2 cellular contexts compared by ENCODE assay signal in the genomic region with DNA sequence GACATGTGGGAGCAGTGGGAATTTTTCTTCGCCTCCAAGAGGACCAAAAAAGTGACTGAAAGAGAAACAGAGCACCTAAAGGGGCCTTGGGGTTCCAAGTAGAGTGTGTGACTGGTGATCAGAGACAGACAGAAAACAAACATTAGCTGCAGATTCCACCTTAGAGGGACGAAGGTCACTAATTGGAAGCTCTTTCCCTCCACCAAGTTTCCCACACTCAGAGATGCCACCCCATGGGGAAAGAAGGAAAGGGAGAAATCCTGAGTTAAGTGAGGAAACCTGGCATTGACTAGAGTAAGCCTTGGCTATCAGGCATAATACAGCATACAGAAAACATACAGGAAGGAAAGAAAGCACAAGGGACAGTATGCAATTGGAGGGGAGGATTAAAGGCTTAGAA.
A peak's percentile ranks its signal among the peaks of the same experiment; 100 is the strongest.
TF ChIP-seq lines count a peak whose summit lies in the region.

No MANE protein-coding gene starts in this region.

TF ChIP-seq in HepG2, 621 proteins besides CTCF, POLR2A, EP300 and RAD21 (continued from another document):
- TF ChIP-seq, protein P1, sequence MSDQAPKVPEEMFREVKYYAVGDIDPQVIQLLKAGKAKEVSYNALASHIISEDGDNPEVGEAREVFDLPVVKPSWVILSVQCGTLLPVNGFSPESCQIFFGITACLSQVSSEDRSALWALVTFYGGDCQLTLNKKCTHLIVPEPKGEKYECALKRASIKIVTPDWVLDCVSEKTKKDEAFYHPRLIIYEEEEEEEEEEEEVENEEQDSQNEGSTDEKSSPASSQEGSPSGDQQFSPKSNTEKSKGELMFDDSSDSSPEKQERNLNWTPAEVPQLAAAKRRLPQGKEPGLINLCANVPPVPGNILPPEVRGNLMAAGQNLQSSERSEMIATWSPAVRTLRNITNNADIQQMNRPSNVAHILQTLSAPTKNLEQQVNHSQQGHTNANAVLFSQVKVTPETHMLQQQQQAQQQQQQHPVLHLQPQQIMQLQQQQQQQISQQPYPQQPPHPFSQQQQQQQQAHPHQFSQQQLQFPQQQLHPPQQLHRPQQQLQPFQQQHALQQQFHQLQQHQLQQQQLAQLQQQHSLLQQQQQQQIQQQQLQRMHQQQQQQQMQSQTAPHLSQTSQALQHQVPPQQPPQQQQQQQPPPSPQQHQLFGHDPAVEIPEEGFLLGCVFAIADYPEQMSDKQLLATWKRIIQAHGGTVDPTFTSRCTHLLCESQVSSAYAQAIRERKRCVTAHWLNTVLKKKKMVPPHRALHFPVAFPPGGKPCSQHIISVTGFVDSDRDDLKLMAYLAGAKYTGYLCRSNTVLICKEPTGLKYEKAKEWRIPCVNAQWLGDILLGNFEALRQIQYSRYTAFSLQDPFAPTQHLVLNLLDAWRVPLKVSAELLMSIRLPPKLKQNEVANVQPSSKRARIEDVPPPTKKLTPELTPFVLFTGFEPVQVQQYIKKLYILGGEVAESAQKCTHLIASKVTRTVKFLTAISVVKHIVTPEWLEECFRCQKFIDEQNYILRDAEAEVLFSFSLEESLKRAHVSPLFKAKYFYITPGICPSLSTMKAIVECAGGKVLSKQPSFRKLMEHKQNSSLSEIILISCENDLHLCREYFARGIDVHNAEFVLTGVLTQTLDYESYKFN (CRISPR knock-in tag; conservative IDR thresholded peaks at IDR 0.05) = 0 out of 2 replicates have a peak, but pooled peaks have one; percentile 32
- TF ChIP-seq TBX2 (CRISPR knock-in tag; IDR thresholded peaks at IDR 0.05; ENCODE audit: borderline replicate concordance) = 0 out of 2 replicates have a peak, but pooled peaks have one; percentile 29
- TF ChIP-seq, protein P2, sequence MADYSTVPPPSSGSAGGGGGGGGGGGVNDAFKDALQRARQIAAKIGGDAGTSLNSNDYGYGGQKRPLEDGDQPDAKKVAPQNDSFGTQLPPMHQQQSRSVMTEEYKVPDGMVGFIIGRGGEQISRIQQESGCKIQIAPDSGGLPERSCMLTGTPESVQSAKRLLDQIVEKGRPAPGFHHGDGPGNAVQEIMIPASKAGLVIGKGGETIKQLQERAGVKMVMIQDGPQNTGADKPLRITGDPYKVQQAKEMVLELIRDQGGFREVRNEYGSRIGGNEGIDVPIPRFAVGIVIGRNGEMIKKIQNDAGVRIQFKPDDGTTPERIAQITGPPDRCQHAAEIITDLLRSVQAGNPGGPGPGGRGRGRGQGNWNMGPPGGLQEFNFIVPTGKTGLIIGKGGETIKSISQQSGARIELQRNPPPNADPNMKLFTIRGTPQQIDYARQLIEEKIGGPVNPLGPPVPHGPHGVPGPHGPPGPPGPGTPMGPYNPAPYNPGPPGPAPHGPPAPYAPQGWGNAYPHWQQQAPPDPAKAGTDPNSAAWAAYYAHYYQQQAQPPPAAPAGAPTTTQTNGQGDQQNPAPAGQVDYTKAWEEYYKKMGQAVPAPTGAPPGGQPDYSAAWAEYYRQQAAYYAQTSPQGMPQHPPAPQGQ (CRISPR knock-in tag; IDR thresholded peaks at IDR 0.05; ENCODE audit: borderline replicate concordance) = no peak
- no peak for TF ChIP-seq ZNF547 (CRISPR knock-in tag; IDR thresholded peaks at IDR 0.05)
- peak; percentile 52 for TF ChIP-seq HNF4A (CRISPR knock-in tag; IDR thresholded peaks at IDR 0.05)
- peak; percentile 59; the same call in 1 of the 2 replicates for TF ChIP-seq HNF4G (IDR thresholded peaks at IDR 0.05; ENCODE audit: borderline replicate concordance, low read depth, low read length)
- no peak for TF ChIP-seq HNF4G (CRISPR knock-in tag; IDR thresholded peaks at IDR 0.05; ENCODE audit: borderline replicate concordance, low read depth)
- no peak for TF ChIP-seq JUND (CRISPR knock-in tag; IDR thresholded peaks at IDR 0.05)
- TF ChIP-seq ZNF264 (CRISPR knock-in tag; IDR thresholded peaks at IDR 0.05) = peak; percentile 99

TF ChIP-seq in WTC11, 78 proteins besides CTCF, POLR2A, EP300 and RAD21 (continued from another document):
- no peak for TF ChIP-seq NR2C2 (CRISPR knock-in tag; IDR thresholded peaks at IDR 0.05)
- TF ChIP-seq TEAD4 (CRISPR knock-in tag; IDR thresholded peaks at IDR 0.05) = no peak
- TF ChIP-seq HMGA2 (CRISPR knock-in tag; IDR thresholded peaks at IDR 0.05) = no peak
- TF ChIP-seq CREM (CRISPR knock-in tag; IDR thresholded peaks at IDR 0.05) = no peak
- TF ChIP-seq GABPB1 (CRISPR knock-in tag; IDR thresholded peaks at IDR 0.05) = no peak
- TF ChIP-seq, protein P3, sequence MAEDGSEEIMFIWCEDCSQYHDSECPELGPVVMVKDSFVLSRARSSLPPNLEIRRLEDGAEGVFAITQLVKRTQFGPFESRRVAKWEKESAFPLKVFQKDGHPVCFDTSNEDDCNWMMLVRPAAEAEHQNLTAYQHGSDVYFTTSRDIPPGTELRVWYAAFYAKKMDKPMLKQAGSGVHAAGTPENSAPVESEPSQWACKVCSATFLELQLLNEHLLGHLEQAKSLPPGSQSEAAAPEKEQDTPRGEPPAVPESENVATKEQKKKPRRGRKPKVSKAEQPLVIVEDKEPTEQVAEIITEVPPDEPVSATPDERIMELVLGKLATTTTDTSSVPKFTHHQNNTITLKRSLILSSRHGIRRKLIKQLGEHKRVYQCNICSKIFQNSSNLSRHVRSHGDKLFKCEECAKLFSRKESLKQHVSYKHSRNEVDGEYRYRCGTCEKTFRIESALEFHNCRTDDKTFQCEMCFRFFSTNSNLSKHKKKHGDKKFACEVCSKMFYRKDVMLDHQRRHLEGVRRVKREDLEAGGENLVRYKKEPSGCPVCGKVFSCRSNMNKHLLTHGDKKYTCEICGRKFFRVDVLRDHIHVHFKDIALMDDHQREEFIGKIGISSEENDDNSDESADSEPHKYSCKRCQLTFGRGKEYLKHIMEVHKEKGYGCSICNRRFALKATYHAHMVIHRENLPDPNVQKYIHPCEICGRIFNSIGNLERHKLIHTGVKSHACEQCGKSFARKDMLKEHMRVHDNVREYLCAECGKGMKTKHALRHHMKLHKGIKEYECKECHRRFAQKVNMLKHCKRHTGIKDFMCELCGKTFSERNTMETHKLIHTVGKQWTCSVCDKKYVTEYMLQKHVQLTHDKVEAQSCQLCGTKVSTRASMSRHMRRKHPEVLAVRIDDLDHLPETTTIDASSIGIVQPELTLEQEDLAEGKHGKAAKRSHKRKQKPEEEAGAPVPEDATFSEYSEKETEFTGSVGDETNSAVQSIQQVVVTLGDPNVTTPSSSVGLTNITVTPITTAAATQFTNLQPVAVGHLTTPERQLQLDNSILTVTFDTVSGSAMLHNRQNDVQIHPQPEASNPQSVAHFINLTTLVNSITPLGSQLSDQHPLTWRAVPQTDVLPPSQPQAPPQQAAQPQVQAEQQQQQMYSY (CRISPR knock-in tag; IDR thresholded peaks at IDR 0.05) = no peak
- TF ChIP-seq TCF7 (CRISPR knock-in tag; IDR thresholded peaks at IDR 0.05; ENCODE audit: low read depth) = no peak
- no peak for TF ChIP-seq EMX1 (CRISPR knock-in tag; IDR thresholded peaks at IDR 0.05)
- TF ChIP-seq NFATC4 (CRISPR knock-in tag; IDR thresholded peaks at IDR 0.05) = no peak
- TF ChIP-seq JAZF1 (CRISPR knock-in tag; IDR thresholded peaks at IDR 0.05) = no peak
- TF ChIP-seq KAT7 (CRISPR knock-in tag; IDR thresholded peaks at IDR 0.05; ENCODE audit: borderline replicate concordance) = no peak
